ENCODE assay signal across 8 cellular contexts in the genomic region with DNA sequence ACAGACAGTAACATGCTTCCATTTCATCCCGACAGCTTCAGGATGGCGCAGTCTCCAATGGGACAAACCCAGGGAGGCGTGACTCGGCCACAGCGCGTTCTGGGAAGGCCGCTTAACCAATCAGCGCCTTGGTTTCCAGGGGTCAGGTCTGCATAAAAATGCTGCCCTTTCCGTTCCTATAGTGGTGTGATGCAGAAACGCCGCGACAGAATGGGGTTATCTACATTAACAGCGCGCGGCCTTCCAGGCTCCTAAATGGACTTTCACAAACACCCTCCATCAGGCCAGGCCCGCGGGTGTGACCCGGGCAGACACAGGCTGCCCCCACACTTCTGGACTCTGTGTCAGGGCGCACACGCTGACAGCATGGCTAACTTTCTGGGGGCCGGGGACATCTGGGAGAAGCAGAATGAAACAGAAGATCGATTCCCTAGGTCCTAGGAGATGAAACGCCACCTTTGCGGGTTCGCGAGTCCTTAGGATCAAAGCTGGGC. TPM values are rescaled to one million over a fixed set of nuclear protein-coding genes. Genes with fewer than 3 reads are reported as not detected.
DNase-seq lines count a peak whose midpoint lies in the region; ATAC-seq and TF ChIP-seq lines count a peak whose summit lies in the region.

No MANE protein-coding gene starts in this region.

- H4K20me1 ChIP-seq in PC-9 (ENCODE audit: insufficient read depth): no peaks in the 10 kb centered on the region; the same call in 1 of the 2 replicates

- intact Hi-C loops in PC-9 (cut with micrococcal nuclease; ENCODE audit: unreplicated experiment): no loop called here

- POLR2A ChIA-PET in PC-9 (lab: Charles Lee; ENCODE audit: unreplicated experiment): interaction anchor here (0.6 to 0.8 kb wide), 2 partner anchors 72 to 128 kb away, joined by 3 to 5 read pairs; no protein-coding TSS in a partner anchor

- H3K9me2 ChIP-seq in PC-9 (ENCODE audit: insufficient read depth): no peaks in the 10 kb centered on the region

- peaks cover 20% of the 10 kb centered on the region for H3K4me1 ChIP-seq in HUES64 (ENCODE audit: insufficient read depth, low read length)
- H3K4me1 ChIP-seq in PC-9 (replicated peaks; ENCODE audit: insufficient read depth): peaks cover 30% of the 10 kb centered on the region

- TSS peak; percentile 75 for BruUV-seq in PC-9 (replicated peaks; lab: Mats Ljungman, UMichigan)

- WGBS in HUES64: under 1% methylated on average over 26 of the region's 26 CpGs

- peaks cover 9% of the 10 kb centered on the region; the same call in 1 of the 2 replicates for H3K79me2 ChIP-seq in PC-9 (ENCODE audit: low read depth)

- CTCF ChIA-PET in PC-9 (lab: Charles Lee): no interaction called here

- H3K36me3 ChIP-seq in HUES64 (ENCODE audit: insufficient read depth, low read length): no peaks in the 10 kb centered on the region
- no peaks in the 10 kb centered on the region for H3K36me3 ChIP-seq in PC-9 (ENCODE audit: low read depth)

- H3K27me3 ChIP-seq in HUES64 (ENCODE audit: insufficient read depth, low read length) (no peaks in the 10 kb centered on the region), PC-9 (ENCODE audit: insufficient read depth, low read depth) (no peaks in the 10 kb centered on the region)

- DNase-seq in DMS114 treated with DMSO at 0.1 percent for 48 hours (lab: John Stamatoyannopoulos, UW; ENCODE audit: unreplicated experiment) (peak; percentile 91), PC-9 (peak; percentile 82 to 83), cardiac fibroblast (ENCODE audit: low read depth in 2 of 2) (peak; percentile 92 to 93), retinal pigment epithelial cell (ENCODE audit: low read depth) (peak; percentile 69)

- H3K9ac ChIP-seq in HUES64 (ENCODE audit: low read depth, low read length): peak overlapping the region; percentile 71

- H3K4me3 ChIP-seq in HUES64 (ENCODE audit: low read length): peak overlapping the region; percentile 89
- H3K4me3 ChIP-seq in PC-9: peak overlapping the region; percentile 100
- H3K4me3 ChIP-seq in cardiac fibroblast (replicated peaks in 1 of 2; ENCODE audit: low read depth in 2 of 2, low read length in 2 of 2): peak overlapping the region; percentile 80 to 87
- peak overlapping the region; percentile 80 for H3K4me3 ChIP-seq in iPS-18c (ENCODE audit: insufficient read depth, low read depth, low read length)
- H3K4me3 ChIP-seq in retinal pigment epithelial cell (ENCODE audit: low read length): peak overlapping the region; percentile 74

- peak overlapping the region; percentile 98 for H3K4me2 ChIP-seq in PC-9

- H3K27ac ChIP-seq in HUES64 (ENCODE audit: low read depth, low read length): peak overlapping the region; percentile 55; the same call in 1 of the 2 replicates
- H3K27ac ChIP-seq in PC-9: peak overlapping the region; percentile 58

- peaks cover 5% of the 10 kb centered on the region for H3F3A ChIP-seq in PC-9 (ENCODE audit: insufficient read depth, low read depth)

- TF ChIP-seq CTCF in PC-9 (conservative IDR thresholded peaks at IDR 0.05): no peak
- no peak for TF ChIP-seq CTCF in cardiac fibroblast (IDR thresholded peaks at IDR 0.05; ENCODE audit: low read depth, low read length)
- TF ChIP-seq CTCF in retinal pigment epithelial cell (conservative IDR thresholded peaks at IDR 0.05; ENCODE audit: low read depth, low read length): no peak

- H3K9me3 ChIP-seq in HUES64 (ENCODE audit: insufficient read depth, low read depth, low read length): no peaks in the 10 kb centered on the region
- H3K9me3 ChIP-seq in PC-9 (ENCODE audit: insufficient read depth, low read depth): no peaks in the 10 kb centered on the region
- no peaks in the 10 kb centered on the region for H3K9me3 ChIP-seq in iPS-18c (ENCODE audit: control insufficient read depth, insufficient read depth, low read length)

- peak overlapping the region; percentile 100 for H2AFZ ChIP-seq in PC-9

- ATAC-seq in GM21367 (IDR thresholded peaks at IDR 0.05; ENCODE audit: unreplicated experiment): peak; percentile 20
- no peak for ATAC-seq in HG02970 (IDR thresholded peaks at IDR 0.05; ENCODE audit: low FRiP score, unreplicated experiment)

RNA-seq across cellular contexts. Expression of a gene that starts 0.8 kb away (rescaled TPM):
- 6.9 TPM for polyA plus RNA-seq in HUES64 (2013, experiment 1 of 2)
- 11.7 TPM for polyA plus RNA-seq in HUES64 (2013, experiment 2 of 2)
- total RNA-seq in PC-9 (2021): 17.7 and 18.8 TPM in 2 replicates

RNA-seq across cellular contexts. Expression of a gene that starts 10.9 kb away (rescaled TPM):
- 66.5 TPM for polyA plus RNA-seq in HUES64 (2013, experiment 1 of 2)
- 82.7 TPM for polyA plus RNA-seq in HUES64 (2013, experiment 2 of 2)
- 86.1 and 103 TPM in 2 replicates for total RNA-seq in PC-9 (2021)

RNA-seq across cellular contexts. Expression of a gene that starts 19.4 kb away (rescaled TPM):
- 0.45 TPM for polyA plus RNA-seq in HUES64 (2013, experiment 1 of 2)
- polyA plus RNA-seq in HUES64 (2013, experiment 2 of 2): not detected
- total RNA-seq in PC-9 (2021): 0.25 and 1.3 TPM in 2 replicates
